ENCODE assay signal across 11 cellular contexts in genomic region chr16:82748026-82748425, GRCh38.
DNase-seq lines count a peak whose midpoint lies in the region; ATAC-seq and TF ChIP-seq lines count a peak whose summit lies in the region.
"Had no signal": no experiment of that assay in that cellular context is flagged by ENCODE, and none has a peak within 500 bp of the region (broad histone marks: within the 10 kb centered on the region; RNA-seq: fewer than 3 reads in every experiment).

No MANE protein-coding gene starts in this region.

- intact Hi-C loops in heart left ventricle (cut with DNase I) (loop anchor here in 2 of 10 donors (10.0 kb wide), 2 partner anchors 113 to 317 kb away; no protein-coding TSS in a partner anchor), stomach (cut with DNase I; ENCODE audit: low total_unique reads) (no loop called here)

- peak; percentile 63 for ATAC-seq in SK-N-SH treated with all-trans-retinoic acid at 6 μM for 48 hours
- peak in 3 of 4 donors; percentile 68 to 77 (median 75) for ATAC-seq in heart left ventricle
- no peak for ATAC-seq in GM19035 (IDR thresholded peaks at IDR 0.05; ENCODE audit: unreplicated experiment)
- ATAC-seq: activated T-helper 17 cell treated with anti-CD3 and anti-CD28 coated beads, Interleukin-2, amount 50 U/mL, for 72 hours had no signal

- H3K4me1 ChIP-seq in heart left ventricle: peaks cover 0 to 48% (median 13%) of the 10 kb centered on the region in 12 donors
- peaks cover 14% of the 10 kb centered on the region for H3K4me1 ChIP-seq in skeletal muscle satellite cell (ENCODE audit: control insufficient read depth, insufficient read depth, low read length)
- H3K4me1 ChIP-seq in stomach: no peaks in the 10 kb centered on the region

- H3K27me3 ChIP-seq in heart left ventricle (no peaks in the 10 kb centered on the region), skeletal muscle satellite cell (ENCODE audit: control insufficient read depth, insufficient read depth, low read length) (no peaks in the 10 kb centered on the region), stomach (peaks cover 0 to 7% (median 0%) of the 10 kb centered on the region in 3 donors)
- H3K27me3 ChIP-seq: pancreas had no signal

- no peaks in the 10 kb centered on the region for H3K36me3 ChIP-seq in heart left ventricle
- H3K36me3 ChIP-seq in skeletal muscle satellite cell (ENCODE audit: insufficient read depth, low read length): no peaks in the 10 kb centered on the region
- no peaks in the 10 kb centered on the region for H3K36me3 ChIP-seq in stomach
- H3K36me3 ChIP-seq: pancreas, WERI-Rb-1 had no signal

- 9 to 22% (median 12%) methylated on average over 5 of the region's 5 CpGs for WGBS in heart left ventricle, 4 donors
- 40 to 65% (median 61%) methylated on average over 5 of the region's 5 CpGs for WGBS in stomach, 5 donors

- DNase-seq in H4 (ENCODE audit: low spot score): peak; percentile 31
- peak; percentile 46 to 75 (median 60) for DNase-seq in heart left ventricle
- no peak for DNase-seq in stimulated activated CD4-positive, alpha-beta T cell treated with anti-CD3 and anti-CD28 coated beads, Interleukin-4, amount 100 ng/mL, for 4 hours
- DNase-seq in stomach: no peak
- DNase-seq: WERI-Rb-1 had no signal

- peak in 11 of 12 donors; percentile 9 to 48 (median 26) for TF ChIP-seq CTCF in heart left ventricle (IDR thresholded peaks at IDR 0.05)
- no peak for TF ChIP-seq CTCF in stomach (IDR thresholded peaks at IDR 0.05)

- H3K27ac ChIP-seq in heart left ventricle (peak overlapping the region in 7 of 12 donors; percentile 5 to 41 (median 16)), stomach (no peak overlapping the region)
- H3K27ac ChIP-seq: RWPE1, WERI-Rb-1 had no signal

- no peak for TF ChIP-seq EP300 in stomach (IDR thresholded peaks at IDR 0.05)

- H3K4me3 ChIP-seq in heart left ventricle (peak overlapping the region in 1 of 12 donors; percentile 0), skeletal muscle satellite cell (ENCODE audit: low read length) (no peak overlapping the region), stomach (no peak overlapping the region)
- H3K4me3 ChIP-seq: pancreas had no signal

- H3K9ac ChIP-seq in skeletal muscle satellite cell (ENCODE audit: low read depth, low read length): peak overlapping the region; percentile 14

- peak overlapping the region; percentile 46 for H3K4me2 ChIP-seq in skeletal muscle satellite cell (ENCODE audit: low read length)

- no peak for TF ChIP-seq POLR2A in heart left ventricle (IDR thresholded peaks at IDR 0.05)
- no peak for TF ChIP-seq POLR2A in stomach (IDR thresholded peaks at IDR 0.05)

- H3K9me3 ChIP-seq in heart left ventricle: no peaks in the 10 kb centered on the region
- H3K9me3 ChIP-seq in skeletal muscle satellite cell (replicated peaks; ENCODE audit: low read length): no peaks in the 10 kb centered on the region
- H3K9me3 ChIP-seq in stomach: no peaks in the 10 kb centered on the region
- H3K9me3 ChIP-seq: pancreas had no signal

TF ChIP-seq in SK-N-SH treated with all-trans-retinoic acid at 6 μM for 48 hours, 23 proteins besides CTCF, POLR2A, EP300 and RAD21:
- TF ChIP-seq TSHZ2 (CRISPR knock-in tag; IDR thresholded peaks at IDR 0.05): no peak
- no peak for TF ChIP-seq ZFP30 (CRISPR knock-in tag; IDR thresholded peaks at IDR 0.05)
- TF ChIP-seq ISL1 (CRISPR knock-in tag; IDR thresholded peaks at IDR 0.05): no peak
- TF ChIP-seq PPARA (CRISPR knock-in tag; IDR thresholded peaks at IDR 0.05; ENCODE audit: borderline replicate concordance): no peak
- TF ChIP-seq ESRRG (CRISPR knock-in tag; IDR thresholded peaks at IDR 0.05): no peak

Comparison
In these comparisons a context has a peak if more than half of its experiments do, and no peak if none do; other contexts are left out.
1. DNase-seq: peak in H4 (single experiment) and heart left ventricle (5 of 5); none in stimulated activated CD4-positive, alpha-beta T cell treated with anti-CD3 and anti-CD28 coated beads, Interleukin-4, amount 100 ng/mL, for 4 hours (0 of 2) and stomach (single experiment).
2. H3K27ac ChIP-seq: peak in heart left ventricle (7 of 12); none in stomach (0 of 5).
3. CTCF ChIP-seq: peak in heart left ventricle (11 of 12); none in stomach (0 of 7).